In the genomic region with DNA sequence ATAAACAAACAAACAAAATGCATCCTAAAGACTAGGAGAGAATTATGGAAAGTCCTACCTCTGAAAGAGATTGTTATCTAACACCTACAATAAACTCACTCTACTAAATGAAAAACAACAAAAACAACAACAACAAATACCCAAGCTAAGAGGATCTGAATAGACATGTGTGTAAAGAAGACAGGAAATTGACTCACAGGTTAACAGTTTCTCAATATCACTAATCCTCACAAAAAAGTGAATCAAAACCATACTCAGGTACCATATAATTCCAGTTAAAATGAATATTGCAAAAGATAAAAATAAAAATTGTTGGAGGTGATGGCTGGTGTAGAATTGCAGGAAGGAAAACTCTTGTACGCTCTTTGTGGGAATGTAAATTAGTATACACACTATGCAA, we compare ENCODE assay signal across 2 cellular contexts.
TF ChIP-seq lines count a peak whose summit lies in the region.

No MANE protein-coding gene starts in this region.

TF ChIP-seq in GM23338, 12 proteins besides CTCF, POLR2A, EP300 and RAD21:
- TF ChIP-seq ETS1 (IDR thresholded peaks at IDR 0.05) (no peak), EZH2 (IDR thresholded peaks at IDR 0.05; ENCODE audit: low read depth, unreplicated experiment) (peak; percentile 5)

TF ChIP-seq in H1, 55 proteins besides CTCF, POLR2A, EP300 and RAD21:
- TF ChIP-seq GTF2F1 (IDR thresholded peaks at IDR 0.05; ENCODE audit: borderline replicate concordance, low read depth, low read length) (no peak), TEAD4 (IDR thresholded peaks at IDR 0.05; ENCODE audit: low read depth, low read length) (no peak), E2F6 (IDR thresholded peaks at IDR 0.05) (no peak), SUZ12 (IDR thresholded peaks at IDR 0.05; ENCODE audit: low read length) (0 out of 2 replicates have a peak, but pooled peaks have one; percentile 12), TBP (IDR thresholded peaks at IDR 0.05; ENCODE audit: low read depth, low read length) (no peak), CHD2 (IDR thresholded peaks at IDR 0.05; ENCODE audit: low read length) (no peak)
TF ChIP-seq in H1: peak in this region for 1.
